10 cellular contexts compared by ENCODE assay signal in genomic region chr5:173614591-173614990, GRCh38. TPM values are rescaled to one million over a fixed set of nuclear protein-coding genes. Genes with fewer than 3 reads are reported as not detected.
DNase-seq lines count a peak whose midpoint lies in the region; ATAC-seq and TF ChIP-seq lines count a peak whose summit lies in the region.
"Had no signal": no experiment of that assay in that cellular context is flagged by ENCODE, and none has a peak within 500 bp of the region (broad histone marks: within the 10 kb centered on the region; RNA-seq: fewer than 3 reads in every experiment).

No MANE protein-coding gene starts in this region.

- peak overlapping the region in 4 of 7 donors; percentile 9 to 88 (median 46) for H3K27ac Mint-ChIP-seq in CD4-positive, alpha-beta memory T cell
- no peak overlapping the region for H3K27ac Mint-ChIP-seq in central memory CD8-positive, alpha-beta T cell (ENCODE audit: low read depth)
- H3K27ac Mint-ChIP-seq in nephron progenitor cell, result no peak overlapping the region

- H3K4me1 ChIP-seq in CD4-positive, alpha-beta memory T cell (ENCODE audit: insufficient read depth, low read length), result peaks cover 30% of the 10 kb centered on the region

- no peaks in the 10 kb centered on the region for H3K9me3 Mint-ChIP-seq in CD4-positive, alpha-beta memory T cell
- H3K9me3 Mint-ChIP-seq in central memory CD8-positive, alpha-beta T cell, result no peaks in the 10 kb centered on the region
- H3K9me3 Mint-ChIP-seq in nephron progenitor cell, result no peaks in the 10 kb centered on the region

- ATAC-seq in central memory CD8-positive, alpha-beta T cell (replicated peaks; ENCODE audit: extremely low read depth, poor library complexity, severe bottlenecking), result no peak
- ATAC-seq in HG02885 (IDR thresholded peaks at IDR 0.05; ENCODE audit: poor library complexity, unreplicated experiment), result no peak
- ATAC-seq in GM18858 (IDR thresholded peaks at IDR 0.05; ENCODE audit: unreplicated experiment), result no peak

- H3K27me3 ChIP-seq in CD4-positive, alpha-beta memory T cell (ENCODE audit: insufficient read depth, low read length), result no peaks in the 10 kb centered on the region
- H3K27me3 ChIP-seq in MG63, result no peaks in the 10 kb centered on the region

- DNase-seq in CD4-positive, alpha-beta memory T cell, result no peak
- DNase-seq in MG63 (no peak), nephron progenitor cell (no peak), substantia nigra (lab: John Stamatoyannopoulos, UW) (no peak), iPS-NIHi7 (ENCODE audit: extremely low spot score) (no peak)
- DNase-seq in central memory CD8-positive, alpha-beta T cell (ENCODE audit: low spot score in 2 of 2), result no peak
- DNase-seq: activated CD4-positive, alpha-beta T cell treated with anti-CD3 and anti-CD28 coated beads for 48 hours; cortex of kidney had no signal

- H3K4me1 Mint-ChIP-seq in CD4-positive, alpha-beta memory T cell, result peaks cover 39 to 60% (median 45%) of the 10 kb centered on the region in 4 donors
- H3K4me1 Mint-ChIP-seq in central memory CD8-positive, alpha-beta T cell, result peaks cover 33% of the 10 kb centered on the region
- H3K4me1 Mint-ChIP-seq in nephron progenitor cell, result peaks cover 58% of the 10 kb centered on the region

- no peaks in the 10 kb centered on the region for H3K9me3 ChIP-seq in CD4-positive, alpha-beta memory T cell (ENCODE audit: control insufficient read depth in 1 of 2, low read length in 2 of 2)
- no peaks in the 10 kb centered on the region for H3K9me3 ChIP-seq in MG63

- peaks cover 25 to 46% of the 10 kb centered on the region in 2 donors for H3K36me3 Mint-ChIP-seq in CD4-positive, alpha-beta memory T cell
- peaks cover 15% of the 10 kb centered on the region for H3K36me3 Mint-ChIP-seq in central memory CD8-positive, alpha-beta T cell (ENCODE audit: insufficient read depth)
- peaks cover 25% of the 10 kb centered on the region for H3K36me3 Mint-ChIP-seq in nephron progenitor cell (ENCODE audit: low read depth)

- no peak for TF ChIP-seq CTCF in nephron progenitor cell (IDR thresholded peaks at IDR 0.05)

- CTCF ChIA-PET in CD4-positive, alpha-beta memory T cell (lab: Charles Lee; ENCODE audit: partially characterized antibody), result interaction anchor here (1.0 to 11.8 kb wide), 13 partner anchors 13 to 370 kb away, joined by 3 to 211 read pairs (median 10); partner anchors contain the start of gene CPEB4

- no peak overlapping the region for H3K27ac ChIP-seq in CD4-positive, alpha-beta memory T cell (ENCODE audit: low read depth, low read length)
- H3K27ac ChIP-seq in substantia nigra (ENCODE audit: low read depth, low read length, poor library complexity, severe bottlenecking), result no peak overlapping the region

- POLR2A ChIA-PET in CD4-positive, alpha-beta memory T cell (lab: Charles Lee; ENCODE audit: partially characterized antibody), result interaction anchor here (1.8 to 3.9 kb wide), 2 partner anchors 303 to 358 kb away, joined by 12 to 42 read pairs; no protein-coding TSS in a partner anchor

- intact Hi-C loops in CD4-positive, alpha-beta memory T cell (cut with micrococcal nuclease), result loop anchor here (10.0 kb wide), 2 partner anchors 170 to 1320 kb away; no protein-coding TSS in a partner anchor

- H3K27me3 Mint-ChIP-seq in CD4-positive, alpha-beta memory T cell, result no peaks in the 10 kb centered on the region
- H3K27me3 Mint-ChIP-seq in central memory CD8-positive, alpha-beta T cell, result no peaks in the 10 kb centered on the region
- H3K27me3 Mint-ChIP-seq in nephron progenitor cell (ENCODE audit: low read depth, poor library complexity), result no peaks in the 10 kb centered on the region

- peaks cover 28% of the 10 kb centered on the region for H3K36me3 ChIP-seq in CD4-positive, alpha-beta memory T cell (ENCODE audit: insufficient read depth, low read length)
- H3K36me3 ChIP-seq in MG63, result peaks cover 52% of the 10 kb centered on the region

- H3K4me3 Mint-ChIP-seq in CD4-positive, alpha-beta memory T cell, result peak overlapping the region in 6 of 8 donors; percentile 8 to 95 (median 53)
- H3K4me3 Mint-ChIP-seq in central memory CD8-positive, alpha-beta T cell, result peak overlapping the region; percentile 86
- H3K4me3 Mint-ChIP-seq in nephron progenitor cell, result peak overlapping the region; percentile 94

- H3K4me3 ChIP-seq in CD4-positive, alpha-beta memory T cell (ENCODE audit: low read length in 2 of 2), result no peak overlapping the region
- H3K4me3 ChIP-seq in MG63, result peak overlapping the region; percentile 95

RNA-seq across cellular contexts. Expression of gene BOD1, which starts 1.9 kb away (rescaled TPM):
- 10 to 100 TPM; 35.7 to 38.1 TPM for total RNA-seq in CD4-positive, alpha-beta memory T cell
- 10 to 100 TPM; 11.8 to 14.5 TPM for polyA plus RNA-seq in CD4-positive, alpha-beta memory T cell
- total RNA-seq in MG63 (2014; rRNA removed; shearing (Covaris generic); ENCODE audit: low replicate concordance), result 158 and 173 TPM in 2 replicates

Comparison
In these comparisons a context has a peak if more than half of its experiments do, and no peak if none do; other contexts are left out.
1. H3K27ac Mint-ChIP-seq: peak in CD4-positive, alpha-beta memory T cell (4 of 7); none in central memory CD8-positive, alpha-beta T cell (single experiment) and nephron progenitor cell (single experiment).
2. Peak in every context shown above with its lines, with median percentiles within 50 percentile points of each other: H3K4me3 Mint-ChIP-seq.